32 cellular contexts compared by ENCODE assay signal in the genomic region with DNA sequence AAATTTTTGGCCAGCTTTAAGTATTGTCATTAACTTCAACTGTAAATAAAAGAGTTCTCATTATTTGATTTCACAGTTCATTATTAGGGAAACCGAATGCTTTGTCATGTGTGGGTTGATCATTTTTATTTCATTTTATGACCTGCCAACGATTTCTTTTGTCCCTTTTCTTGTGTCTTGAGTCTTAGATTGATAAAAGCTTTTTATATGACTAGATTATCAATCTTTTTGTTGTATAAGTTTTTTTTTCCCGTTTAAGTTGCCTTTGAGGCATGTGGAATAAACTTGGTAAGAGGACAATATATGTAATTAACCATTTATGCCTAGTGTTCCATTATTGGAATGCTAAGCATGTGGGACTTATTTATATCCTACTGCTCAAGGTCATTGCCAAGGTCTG.
"Had no signal": no experiment of that assay in that cellular context is flagged by ENCODE, and none has a peak within 500 bp of the region (broad histone marks: within the 10 kb centered on the region; RNA-seq: fewer than 3 reads in every experiment).

No MANE protein-coding gene starts in this region.

- H3K27me3 ChIP-seq: ascending aorta, brain microvascular endothelial cell, breast epithelium had no signal

- H3K4me3 Mint-ChIP-seq: activated B cell treated with CpG ODN at 0.5 μM for 24 hours; activated CD4-positive, alpha-beta memory T cell treated with anti-CD3 and anti-CD28 coated beads for 36 hours; activated CD4-positive, alpha-beta T cell treated with anti-CD3 and anti-CD28 coated beads, Interleukin-2, amount 10 ng/mL, durations not matched to agents 24 days and 14 days; activated CD8-positive, alpha-beta T cell treated with anti-CD3 and anti-CD28 coated beads for 36 hours; activated naive CD4-positive, alpha-beta T cell treated with anti-CD3 and anti-CD28 coated beads, Interleukin-2, amount 10 ng/mL, durations not matched to agents 7 days and 5 days; activated naive CD4-positive, alpha-beta T cell treated with anti-CD3 and anti-CD28 coated beads, Interleukin-2, amount 50 U/mL, for 24 hours; activated naive CD8-positive, alpha-beta T cell; activated naive CD8-positive, alpha-beta T cell treated with anti-CD3 and anti-CD28 coated beads, Interleukin-2, amount 10 ng/mL, durations not matched to agents 7 days and 5 days; activated naive CD8-positive, alpha-beta T cell treated with anti-CD3 and anti-CD28 coated beads, Interleukin-2, amount 50 U/mL, for 24 hours; activated T-cell treated with anti-CD3 and anti-CD28 coated beads, Interleukin-2, amount 50 U/mL, for 24 hours; T-helper 1 cell treated with Interleukin-12 subunit alpha and Interleukin-12 subunit beta and Interleukin-4 antibody, amounts not matched to agents 30 μg/mL and 1 μg/mL, for 36 hours; T-helper 2 cell treated with Interferon-gamma antibody and Interleukin-4, amounts not matched to agents 5 μg/mL and 100 μg/mL, for 36 hours had no signal

- H3K27me3 Mint-ChIP-seq: activated B cell treated with CpG ODN at 0.5 μM for 24 hours; activated CD4-positive, alpha-beta memory T cell treated with anti-CD3 and anti-CD28 coated beads for 36 hours; activated CD4-positive, alpha-beta T cell treated with anti-CD3 and anti-CD28 coated beads, Interleukin-2, amount 10 ng/mL, durations not matched to agents 24 days and 14 days; activated CD8-positive, alpha-beta T cell treated with anti-CD3 and anti-CD28 coated beads for 36 hours; activated naive CD4-positive, alpha-beta T cell treated with anti-CD3 and anti-CD28 coated beads, Interleukin-2, amount 10 ng/mL, durations not matched to agents 7 days and 5 days; activated naive CD4-positive, alpha-beta T cell treated with anti-CD3 and anti-CD28 coated beads, Interleukin-2, amount 50 U/mL, for 24 hours; activated naive CD8-positive, alpha-beta T cell; activated naive CD8-positive, alpha-beta T cell treated with anti-CD3 and anti-CD28 coated beads, Interleukin-2, amount 10 ng/mL, durations not matched to agents 7 days and 5 days; activated naive CD8-positive, alpha-beta T cell treated with anti-CD3 and anti-CD28 coated beads, Interleukin-2, amount 50 U/mL, for 24 hours; activated T-cell treated with anti-CD3 and anti-CD28 coated beads, Interleukin-2, amount 50 U/mL, for 24 hours had no signal

- H3K27ac Mint-ChIP-seq: activated B cell treated with CpG ODN at 0.5 μM for 24 hours; activated CD4-positive, alpha-beta memory T cell treated with anti-CD3 and anti-CD28 coated beads for 36 hours; activated CD4-positive, alpha-beta T cell treated with anti-CD3 and anti-CD28 coated beads, Interleukin-2, amount 10 ng/mL, durations not matched to agents 24 days and 14 days; activated CD8-positive, alpha-beta T cell treated with anti-CD3 and anti-CD28 coated beads for 36 hours; activated naive CD4-positive, alpha-beta T cell treated with anti-CD3 and anti-CD28 coated beads, Interleukin-2, amount 10 ng/mL, durations not matched to agents 7 days and 5 days; activated naive CD4-positive, alpha-beta T cell treated with anti-CD3 and anti-CD28 coated beads, Interleukin-2, amount 50 U/mL, for 24 hours; activated naive CD8-positive, alpha-beta T cell; activated naive CD8-positive, alpha-beta T cell treated with anti-CD3 and anti-CD28 coated beads, Interleukin-2, amount 10 ng/mL, durations not matched to agents 7 days and 5 days; activated naive CD8-positive, alpha-beta T cell treated with anti-CD3 and anti-CD28 coated beads, Interleukin-2, amount 50 U/mL, for 24 hours; activated T-cell treated with anti-CD3 and anti-CD28 coated beads, Interleukin-2, amount 50 U/mL, for 24 hours; activated T-helper 2 cell treated with anti-CD3 and anti-CD28 coated beads, Interferon-gamma antibody, Interleukin-2, Interleukin-4, amounts not matched to agents 10 μg/mL and 5 μg/mL and 100 μg/mL, durations not matched to agents 14 hours and 24 hours and 36 hours; T-helper 1 cell treated with Interleukin-12 subunit alpha and Interleukin-12 subunit beta and Interleukin-4 antibody, amounts not matched to agents 30 μg/mL and 1 μg/mL, for 36 hours; T-helper 2 cell treated with Interferon-gamma antibody and Interleukin-4, amounts not matched to agents 5 μg/mL and 100 μg/mL, for 36 hours had no signal

- H3K9me3 ChIP-seq: ascending aorta, breast epithelium had no signal

- H3K4me3 ChIP-seq: ascending aorta, breast epithelium, coronary artery had no signal

- H3K9me3 Mint-ChIP-seq: activated B cell treated with CpG ODN at 0.5 μM for 24 hours; activated CD4-positive, alpha-beta memory T cell treated with anti-CD3 and anti-CD28 coated beads for 36 hours; activated CD4-positive, alpha-beta T cell treated with anti-CD3 and anti-CD28 coated beads, Interleukin-2, amount 10 ng/mL, durations not matched to agents 24 days and 14 days; activated CD8-positive, alpha-beta T cell treated with anti-CD3 and anti-CD28 coated beads for 36 hours; activated naive CD4-positive, alpha-beta T cell treated with anti-CD3 and anti-CD28 coated beads, Interleukin-2, amount 10 ng/mL, durations not matched to agents 7 days and 5 days; activated naive CD4-positive, alpha-beta T cell treated with anti-CD3 and anti-CD28 coated beads, Interleukin-2, amount 50 U/mL, for 24 hours; activated naive CD8-positive, alpha-beta T cell treated with anti-CD3 and anti-CD28 coated beads, Interleukin-2, amount 10 ng/mL, durations not matched to agents 7 days and 5 days; activated naive CD8-positive, alpha-beta T cell treated with anti-CD3 and anti-CD28 coated beads, Interleukin-2, amount 50 U/mL, for 24 hours; activated T-cell treated with anti-CD3 and anti-CD28 coated beads, Interleukin-2, amount 50 U/mL, for 24 hours; activated T-helper 2 cell treated with anti-CD3 and anti-CD28 coated beads, Interferon-gamma antibody, Interleukin-2, Interleukin-4, amounts not matched to agents 10 μg/mL and 5 μg/mL and 100 μg/mL, durations not matched to agents 14 hours and 24 hours and 36 hours; T-helper 1 cell treated with Interleukin-12 subunit alpha and Interleukin-12 subunit beta and Interleukin-4 antibody, amounts not matched to agents 30 μg/mL and 1 μg/mL, for 36 hours; T-helper 2 cell treated with Interferon-gamma antibody and Interleukin-4, amounts not matched to agents 5 μg/mL and 100 μg/mL, for 36 hours had no signal

- ATAC-seq: activated CD8-positive, alpha-beta T cell treated with anti-CD3 and anti-CD28 coated beads for 36 hours; activated naive CD8-positive, alpha-beta T cell treated with anti-CD3 and anti-CD28 coated beads, Interleukin-2, amount 50 U/mL, for 24 hours had no signal

- H3K27ac ChIP-seq: ascending aorta, brain microvascular endothelial cell, breast epithelium, coronary artery had no signal

- H3K4me1 ChIP-seq: ascending aorta, breast epithelium had no signal

- DNase-seq: activated B cell treated with CpG ODN at 0.5 μM for 24 hours; activated CD4-positive, alpha-beta memory T cell treated with anti-CD3 and anti-CD28 coated beads for 36 hours; activated CD4-positive, alpha-beta T cell treated with anti-CD3 and anti-CD28 coated beads for 4 hours; activated CD4-positive, alpha-beta T cell treated with anti-CD3 and anti-CD28 coated beads, Interleukin-2, amount 10 ng/mL, durations not matched to agents 24 days and 14 days; activated CD4-positive, alpha-beta T cell treated with anti-CD3 and anti-CD28 coated beads, Interleukin-2, amount 50 U/mL, for 1 hour; activated CD4-positive, alpha-beta T cell treated with anti-CD3 and anti-CD28 coated beads, Interleukin-2, amount 50 U/mL, for 4 hours; activated CD4-positive, CD25-positive, alpha-beta regulatory T cell treated with anti-CD3 and anti-CD28 coated beads, Interleukin-2, amount 50 U/mL, for 72 hours; activated CD8-positive, alpha-beta memory T cell treated with anti-CD3 and anti-CD28 coated beads, Interleukin-2, amount 50 U/mL, for 48 hours; activated CD8-positive, alpha-beta T cell treated with anti-CD3 and anti-CD28 coated beads for 36 hours; activated effector memory CD4-positive, alpha-beta T cell treated with Interleukin-2 at 50 U/mL for 16 hours; activated gamma-delta T cell; activated naive CD4-positive, alpha-beta T cell treated with anti-CD3 and anti-CD28 coated beads, Interleukin-2, amount 10 ng/mL, durations not matched to agents 7 days and 5 days; activated naive CD4-positive, alpha-beta T cell treated with Interleukin-2 at 50 U/mL for 16 hours; activated naive CD8-positive, alpha-beta T cell treated with anti-CD3 and anti-CD28 coated beads, Interleukin-2, amount 10 ng/mL, durations not matched to agents 7 days and 5 days; activated naive CD8-positive, alpha-beta T cell treated with anti-CD3 and anti-CD28 coated beads, Interleukin-2, amount 50 U/mL, for 24 hours; activated T-cell treated with anti-CD3 and anti-CD28 coated beads, Interleukin-2, amount 50 U/mL, for 24 hours; activated T-cell treated with anti-CD3 and anti-CD28 coated beads, Interleukin-2, amount 50 U/mL, for 48 hours; amygdala; anterior cingulate cortex; brain microvascular endothelial cell; central memory CD4-positive, alpha-beta T cell; T-helper 1 cell; T-helper 2 cell; T-helper 9 cell had no signal

- H3K36me3 ChIP-seq: brain microvascular endothelial cell had no signal

- H3K4me1 Mint-ChIP-seq: activated B cell treated with CpG ODN at 0.5 μM for 24 hours; activated CD4-positive, alpha-beta T cell treated with anti-CD3 and anti-CD28 coated beads, Interleukin-2, amount 10 ng/mL, durations not matched to agents 24 days and 14 days; activated naive CD4-positive, alpha-beta T cell treated with anti-CD3 and anti-CD28 coated beads, Interleukin-2, amount 10 ng/mL, durations not matched to agents 7 days and 5 days; activated naive CD4-positive, alpha-beta T cell treated with anti-CD3 and anti-CD28 coated beads, Interleukin-2, amount 50 U/mL, for 24 hours; activated naive CD8-positive, alpha-beta T cell treated with anti-CD3 and anti-CD28 coated beads, Interleukin-2, amount 10 ng/mL, durations not matched to agents 7 days and 5 days had no signal
